16 cellular contexts compared by ENCODE assay signal in the genomic region with DNA sequence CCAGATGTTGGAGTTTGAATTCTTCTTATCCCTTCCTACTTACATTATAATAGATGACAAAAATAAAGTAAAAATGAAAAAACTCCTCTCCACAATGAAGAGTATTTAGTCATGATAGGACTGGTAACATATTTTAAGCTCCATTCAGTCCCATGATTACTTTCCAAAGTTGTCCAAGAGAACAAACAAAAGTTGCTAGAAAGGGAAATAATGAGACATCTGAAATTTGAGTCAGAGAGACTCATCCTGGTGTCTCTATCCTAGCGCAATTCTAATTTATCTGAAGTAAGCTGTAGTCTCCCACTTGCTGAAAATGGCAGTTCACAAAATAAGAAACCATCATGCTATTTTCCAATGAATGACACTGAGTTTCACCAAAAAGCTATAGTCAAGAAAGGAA.
DNase-seq lines count a peak whose midpoint lies in the region; FAIRE-seq and TF ChIP-seq lines count a peak whose summit lies in the region.
"Had no signal": no experiment of that assay in that cellular context is flagged by ENCODE, and none has a peak within 500 bp of the region (broad histone marks: within the 10 kb centered on the region; RNA-seq: fewer than 3 reads in every experiment).

No MANE protein-coding gene starts in this region.

- H4K20me1 ChIP-seq in astrocyte (ENCODE audit: insufficient read depth, low read length) (no peaks in the 10 kb centered on the region), osteoblast (ENCODE audit: insufficient read depth, low read length) (no peaks in the 10 kb centered on the region)
- H4K20me1 ChIP-seq: BLaER1 treated with 17β-estradiol and CSF1 and Interleukin-3, amounts not matched to agents 10 nM and 100 nM had no signal

- DNase-seq in HCEC 1CT (peak; percentile 21), astrocyte (ENCODE audit: low read depth) (no peak), osteoblast (ENCODE audit: insufficient read length, low spot score, missing footprints) (no peak), vagina (ENCODE audit: extremely low spot score in 2 of 2) (no peak), hepatic stellate cell (ENCODE audit: low spot score) (no peak), COLO829 (ENCODE audit: low spot score) (no peak), LoVo (ENCODE audit: low spot score) (no peak)
- no peak for DNase-seq in effector CD8-positive, alpha-beta T cell (lab: John Stamatoyannopoulos, UW)
- DNase-seq: DMS 273 treated with DMSO at 0.1 percent for 48 hours, KBM-7, NCI-H1092 treated with DMSO at 0.1 percent for 48 hours, NCI-H1694, NCI-H2107, NCI-H345 had no signal

- TF ChIP-seq CTCF in astrocyte (IDR thresholded peaks at IDR 0.05; ENCODE audit: insufficient read depth, low read depth, low read length) (no peak), osteoblast (IDR thresholded peaks at IDR 0.05; ENCODE audit: extremely low read depth, low read depth, low read length) (no peak), vagina (IDR thresholded peaks at IDR 0.05) (no peak)

- H3K9me3 ChIP-seq in astrocyte (ENCODE audit: insufficient read depth, low read depth, low read length), result no peaks in the 10 kb centered on the region
- H3K9me3 ChIP-seq in osteoblast (ENCODE audit: low read depth, low read length), result no peaks in the 10 kb centered on the region
- no peaks in the 10 kb centered on the region for H3K9me3 ChIP-seq in vagina
- H3K9me3 ChIP-seq: BLaER1 treated with 17β-estradiol and CSF1 and Interleukin-3, amounts not matched to agents 10 nM and 100 nM had no signal

- H3K27me3 ChIP-seq in astrocyte (ENCODE audit: insufficient read depth, low read length) (no peaks in the 10 kb centered on the region), osteoblast (ENCODE audit: insufficient read depth, low read length) (no peaks in the 10 kb centered on the region), vagina (no peaks in the 10 kb centered on the region)
- H3K27me3 ChIP-seq: BLaER1 treated with 17β-estradiol and CSF1 and Interleukin-3, amounts not matched to agents 10 nM and 100 nM had no signal

- H3K36me3 Mint-ChIP-seq in astrocyte (ENCODE audit: low read depth, unreplicated experiment), result no peaks in the 10 kb centered on the region

- H3K4me3 ChIP-seq in astrocyte (ENCODE audit: insufficient read depth, low read depth, low read length) (no peak overlapping the region), osteoblast (ENCODE audit: insufficient read depth, low read length) (no peak overlapping the region), vagina (no peak overlapping the region)
- H3K4me3 ChIP-seq: BLaER1 treated with 17β-estradiol and CSF1 and Interleukin-3, amounts not matched to agents 10 nM and 100 nM had no signal

- H3K79me2 ChIP-seq in astrocyte (ENCODE audit: insufficient read depth, low read length) (peaks cover 13% of the 10 kb centered on the region), osteoblast (ENCODE audit: insufficient read depth, low read length) (peaks cover 23% of the 10 kb centered on the region)

- H2AFZ ChIP-seq in astrocyte (ENCODE audit: low read depth, low read length) (no peak overlapping the region), osteoblast (ENCODE audit: low read length) (no peak overlapping the region)

- H3K36me3 ChIP-seq in astrocyte (ENCODE audit: insufficient read depth, low read length) (no peaks in the 10 kb centered on the region), osteoblast (ENCODE audit: insufficient read depth, low read length) (no peaks in the 10 kb centered on the region), vagina (no peaks in the 10 kb centered on the region)
- H3K36me3 ChIP-seq: BLaER1 treated with 17β-estradiol and CSF1 and Interleukin-3, amounts not matched to agents 10 nM and 100 nM had no signal

- H3K4me1 ChIP-seq in astrocyte (ENCODE audit: insufficient read depth, low read length), result peaks cover 16% of the 10 kb centered on the region
- peaks cover 73% of the 10 kb centered on the region for H3K4me1 ChIP-seq in osteoblast (ENCODE audit: insufficient read depth, low read length)
- peaks cover 34% of the 10 kb centered on the region for H3K4me1 ChIP-seq in vagina
- H3K4me1 ChIP-seq: BLaER1 treated with 17β-estradiol and CSF1 and Interleukin-3, amounts not matched to agents 10 nM and 100 nM had no signal

- H3K27ac ChIP-seq in astrocyte (ENCODE audit: low read depth, low read length) (no peak overlapping the region), osteoblast (ENCODE audit: low read depth, low read length) (peak overlapping the region; percentile 90), vagina (peak overlapping the region; percentile 49)
- H3K27ac ChIP-seq: BLaER1 treated with 17β-estradiol and CSF1 and Interleukin-3, amounts not matched to agents 10 nM and 100 nM had no signal

- intact Hi-C loops in vagina (cut with DNase I), result loop anchor here (5.0 kb wide), 1 partner anchor 149 kb away; no protein-coding TSS in a partner anchor

- no peak overlapping the region for H3K27ac Mint-ChIP-seq in astrocyte (ENCODE audit: unreplicated experiment)

- no peak overlapping the region for H3K9ac ChIP-seq in astrocyte (ENCODE audit: low read length)
- H3K9ac ChIP-seq: BLaER1 treated with 17β-estradiol and CSF1 and Interleukin-3, amounts not matched to agents 10 nM and 100 nM had no signal

- H3K27me3 Mint-ChIP-seq in astrocyte (ENCODE audit: low read depth, unreplicated experiment), result no peaks in the 10 kb centered on the region

- H3K4me3 Mint-ChIP-seq in astrocyte (ENCODE audit: unreplicated experiment), result no peak overlapping the region

- H3K4me1 Mint-ChIP-seq in astrocyte (ENCODE audit: low read depth, unreplicated experiment), result peaks cover 22% of the 10 kb centered on the region

- peak; percentile 37 for FAIRE-seq in astrocyte (lab: Jason Lieb, UNC)
- FAIRE-seq: HTR-8/SVneo had no signal

- no peak for TF ChIP-seq POLR2A in vagina (IDR thresholded peaks at IDR 0.05)

- no peaks in the 10 kb centered on the region for H3K9me3 Mint-ChIP-seq in astrocyte (ENCODE audit: unreplicated experiment)

- H3K4me2 ChIP-seq in astrocyte (ENCODE audit: low read length), result no peak overlapping the region
- peak overlapping the region; percentile 20 for H3K4me2 ChIP-seq in osteoblast (ENCODE audit: insufficient read depth, low read length)
- H3K4me2 ChIP-seq: BLaER1 treated with 17β-estradiol and CSF1 and Interleukin-3, amounts not matched to agents 10 nM and 100 nM had no signal
